Comparison of ENCODE assay signal across 10 cellular contexts in the genomic region with DNA sequence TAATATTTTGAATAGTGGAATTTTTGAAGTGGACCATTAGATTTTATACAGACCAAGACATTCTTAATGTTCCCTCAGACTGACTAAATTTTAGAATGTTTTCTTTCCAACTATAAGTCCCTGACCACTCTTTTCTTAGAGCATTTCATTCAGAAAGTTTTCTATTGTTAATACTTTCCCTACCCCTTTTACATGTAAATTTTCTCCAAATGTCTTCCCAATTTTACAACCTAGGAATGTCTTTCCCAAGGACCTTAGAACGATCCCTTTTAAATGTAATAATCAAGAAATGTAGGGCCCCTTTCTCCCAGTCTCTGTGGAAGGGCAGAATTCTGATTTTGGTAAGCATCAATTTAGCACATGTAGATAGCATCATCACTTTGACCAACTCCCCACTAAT.
"Had no signal": no experiment of that assay in that cellular context is flagged by ENCODE, and none has a peak within 500 bp of the region (broad histone marks: within the 10 kb centered on the region; RNA-seq: fewer than 3 reads in every experiment).

No MANE protein-coding gene starts in this region.

- ATAC-seq: HepG2, K562 had no signal

- H3K4me3 Mint-ChIP-seq: IgD-negative memory B cell had no signal

- H3K27ac ChIP-seq: HL-60, KMS-11 had no signal

- DNase-seq: IMR-90, Karpas-422, KBM-7, KG1 had no signal

- H3K4me2 ChIP-seq: KMS-11 had no signal

- H3K4me1 Mint-ChIP-seq: IgD-negative memory B cell had no signal

- H3K27me3 Mint-ChIP-seq: IgD-negative memory B cell had no signal

- FAIRE-seq: HepG2, HTR-8/SVneo, K562 had no signal

- H3K4me3 ChIP-seq: K562 had no signal

- H3K9ac ChIP-seq: KMS-11 had no signal

- H3K36me3 Mint-ChIP-seq: IgD-negative memory B cell had no signal

- H3K27ac Mint-ChIP-seq: IgD-negative memory B cell had no signal
